8 cellular contexts compared by ENCODE assay signal in the genomic region with DNA sequence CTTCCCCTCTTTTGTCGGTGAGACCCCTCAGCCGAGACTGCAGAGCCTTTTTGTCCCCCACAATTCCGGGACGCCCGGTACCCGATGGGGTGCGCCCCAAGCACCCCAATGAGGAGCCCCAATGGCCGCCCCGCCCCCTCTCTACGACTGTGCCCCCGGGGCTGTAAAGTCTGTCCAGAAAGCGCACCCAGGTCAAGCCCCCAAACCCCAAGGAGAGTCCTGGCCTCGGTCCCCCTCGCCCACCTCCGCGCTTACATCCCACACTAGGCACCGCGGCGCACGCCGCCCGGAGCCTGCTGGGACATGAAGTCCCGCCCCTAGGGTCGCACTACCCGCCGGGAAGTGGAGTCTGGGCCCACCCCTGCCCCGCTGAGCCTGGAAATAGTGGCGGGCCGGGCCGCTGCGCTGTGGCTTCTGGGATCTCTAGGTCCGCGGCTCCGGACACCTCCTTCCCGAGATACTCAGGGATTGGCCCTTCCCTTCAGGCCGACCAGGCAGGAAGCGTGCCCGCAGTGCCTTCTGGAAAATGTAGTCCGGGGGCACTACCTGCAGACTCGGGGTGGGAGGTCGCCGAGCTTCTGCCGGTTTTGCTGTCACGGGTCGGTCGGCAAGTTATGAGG.
DNase-seq lines count a peak whose midpoint lies in the region; ATAC-seq and TF ChIP-seq lines count a peak whose summit lies in the region.

A gene (minus strand): TSS at position 281 of the 620 bp plus-strand sequence. CDS start 442 bp downstream, outside the sequence.

- ATAC-seq in HG03439 (IDR thresholded peaks at IDR 0.05; ENCODE audit: unreplicated experiment), result peak; percentile 60

- peak; percentile 98 for DNase-seq in AG08396 (ENCODE audit: low spot score)
- DNase-seq in NCI-H524 treated with DMSO at 0.1 percent for 48 hours (lab: John Stamatoyannopoulos, UW), result peak; percentile 79
- DNase-seq in activated CD4-positive, alpha-beta T cell treated with anti-CD3 and anti-CD28 coated beads for 48 hours, result peak; percentile 90
- peak; percentile 97 for DNase-seq in kidney tubule cell (ENCODE audit: low spot score)
- peak; percentile 25 to 56 for DNase-seq in stimulated activated CD4-positive, alpha-beta T cell treated with anti-CD3 and anti-CD28 coated beads, Interleukin-1b, Interleukin-23, amount 100 ng/mL, for 1 hour (ENCODE audit: low read depth in 2 of 2)

- peak within 1 kb of the TSS; percentile 54 for H3K27ac ChIP-seq in cingulate gyrus (ENCODE audit: low read depth, low read length)

- TF ChIP-seq POLR2A in GM19099 (IDR thresholded peaks at IDR 0.05; ENCODE audit: extremely low read depth, insufficient read length, low read depth), result peak; percentile 68

Comparison
In these comparisons a context has a peak if more than half of its experiments do, and no peak if none do; other contexts are left out.
1. Peak in every context shown above with its lines: DNase-seq, ATAC-seq and H3K27ac ChIP-seq.
2. DNase-seq: peak in every context shown above with its lines; median percentile 98 in AG08396; 97 in kidney tubule cell; 90 in activated CD4-positive, alpha-beta T cell treated with anti-CD3 and anti-CD28 coated beads for 48 hours; 79 in NCI-H524 treated with DMSO at 0.1 percent for 48 hours; 40 in stimulated activated CD4-positive, alpha-beta T cell treated with anti-CD3 and anti-CD28 coated beads, Interleukin-1b, Interleukin-23, amount 100 ng/mL, for 1 hour.